22 cellular contexts compared by ENCODE assay signal in genomic region chr1:233188061-233188460, GRCh38.
"Had no signal": no experiment of that assay in that cellular context is flagged by ENCODE, and none has a peak within 500 bp of the region (broad histone marks: within the 10 kb centered on the region; RNA-seq: fewer than 3 reads in every experiment).

No MANE protein-coding gene starts in this region.

- H3K9ac ChIP-seq: parathyroid adenoma had no signal

- H3K4me3 Mint-ChIP-seq: naive B cell; nephron; stimulated activated naive B cell treated with anti-CD40 and anti-IgM and Interleukin-4, amounts not matched to agents 10 μg/mL and 1 μg/mL and 100 μg/mL, for 72 hours; stimulated activated naive CD8-positive, alpha-beta T cell treated with anti-CD3 and anti-CD28 coated beads, Interleukin-15, amount 100 ng/mL, for 72 hours had no signal

- H3K4me1 ChIP-seq: esophagus muscularis mucosa, gastroesophageal sphincter, left ventricle myocardium inferior, lower lobe of right lung, parathyroid adenoma, prostate gland, right lobe of liver, testis, tibial nerve had no signal

- H3K79me2 ChIP-seq: parathyroid adenoma had no signal

- DNase-seq: effector memory CD4-positive, alpha-beta T cell; glutamatergic neuron; kidney; left cardiac atrium; left ventricle myocardium inferior; lower lobe of right lung; mesenchymal stem cell; naive B cell; retina; right lobe of liver; stimulated activated CD4-positive, alpha-beta T cell treated with anti-CD3 and anti-CD28 coated beads, Interleukin-1b, Interleukin-23, amount 100 ng/mL, for 48 hours; stimulated activated CD4-positive, alpha-beta T cell treated with anti-CD3 and anti-CD28 coated beads, Interleukin-4, amount 100 ng/mL, for 24 hours; stimulated activated naive B cell treated with anti-CD40 and anti-IgM and Interleukin-4, amounts not matched to agents 10 μg/mL and 1 μg/mL and 100 μg/mL, for 72 hours; stimulated activated naive CD8-positive, alpha-beta T cell treated with anti-CD3 and anti-CD28 coated beads, Interleukin-15, amount 100 ng/mL, for 72 hours; testis had no signal

- H3K36me3 ChIP-seq: gastroesophageal sphincter, left ventricle myocardium inferior, lower lobe of right lung, prostate gland, right lobe of liver, tibial nerve had no signal

- H3K27me3 Mint-ChIP-seq: naive B cell; stimulated activated naive B cell treated with anti-CD40 and anti-IgM and Interleukin-4, amounts not matched to agents 10 μg/mL and 1 μg/mL and 100 μg/mL, for 72 hours; stimulated activated naive CD8-positive, alpha-beta T cell treated with anti-CD3 and anti-CD28 coated beads, Interleukin-15, amount 100 ng/mL, for 72 hours had no signal

- ATAC-seq: gastroesophageal sphincter; left cardiac atrium; lower lobe of right lung; right lobe of liver; stimulated activated naive B cell treated with anti-CD40 and anti-IgM and Interleukin-4, amounts not matched to agents 10 μg/mL and 1 μg/mL and 100 μg/mL, for 72 hours; stimulated activated naive CD8-positive, alpha-beta T cell treated with anti-CD3 and anti-CD28 coated beads, Interleukin-15, amount 100 ng/mL, for 72 hours had no signal

- H3K9me3 Mint-ChIP-seq: nephron; stimulated activated naive B cell treated with anti-CD40 and anti-IgM and Interleukin-4, amounts not matched to agents 10 μg/mL and 1 μg/mL and 100 μg/mL, for 72 hours; stimulated activated naive CD8-positive, alpha-beta T cell treated with anti-CD3 and anti-CD28 coated beads, Interleukin-15, amount 100 ng/mL, for 72 hours had no signal

- H2AFZ ChIP-seq: parathyroid adenoma had no signal

- H3K4me3 ChIP-seq: esophagus muscularis mucosa, gastroesophageal sphincter, left ventricle myocardium inferior, lower lobe of right lung, prostate gland, right lobe of liver, testis, tibial nerve had no signal

- FAIRE-seq: kidney had no signal

- H3K9me3 ChIP-seq: esophagus muscularis mucosa, gastroesophageal sphincter, lower lobe of right lung, prostate gland, right lobe of liver, testis, tibial nerve had no signal

- H3K4me1 Mint-ChIP-seq: naive B cell; stimulated activated naive B cell treated with anti-CD40 and anti-IgM and Interleukin-4, amounts not matched to agents 10 μg/mL and 1 μg/mL and 100 μg/mL, for 72 hours; stimulated activated naive CD8-positive, alpha-beta T cell treated with anti-CD3 and anti-CD28 coated beads, Interleukin-15, amount 100 ng/mL, for 72 hours had no signal

- H3K27ac Mint-ChIP-seq: stimulated activated naive B cell treated with anti-CD40 and anti-IgM and Interleukin-4, amounts not matched to agents 10 μg/mL and 1 μg/mL and 100 μg/mL, for 72 hours had no signal

- H3K27ac ChIP-seq: epithelial cell of prostate, esophagus muscularis mucosa, gastroesophageal sphincter, left ventricle myocardium inferior, lower lobe of right lung, parathyroid adenoma, prostate gland, right lobe of liver, testis, tibial nerve had no signal

- H3K27me3 ChIP-seq: esophagus muscularis mucosa, gastroesophageal sphincter, right lobe of liver, testis, tibial nerve had no signal
